In the genomic region with DNA sequence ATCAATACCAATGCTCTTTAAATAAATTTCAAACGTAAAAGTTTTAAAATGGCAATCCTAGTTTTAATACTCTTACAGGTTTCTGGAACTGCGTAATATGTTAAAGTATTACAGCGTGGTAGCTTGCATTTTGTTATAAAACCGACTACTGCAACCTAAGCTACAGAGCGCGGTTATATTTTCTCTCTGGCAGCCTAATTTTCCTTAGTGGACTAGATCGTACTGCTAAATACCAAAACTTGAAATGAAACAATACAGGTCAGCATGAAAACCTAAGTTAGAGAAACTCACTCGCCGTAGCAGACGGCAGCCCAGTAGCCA, we compare ENCODE assay signal across 8 cellular contexts. TPM values are rescaled to one million over a fixed set of nuclear protein-coding genes. Genes with fewer than 3 reads are reported as not detected.
DNase-seq lines count a peak whose midpoint lies in the region; ATAC-seq and TF ChIP-seq lines count a peak whose summit lies in the region.

No MANE protein-coding gene starts in this region.

- H3K4me3 ChIP-seq in iPS-18a (ENCODE audit: low read length), result peak overlapping the region; percentile 44

- H3K27ac ChIP-seq in H9 (ENCODE audit: insufficient read length, low read depth, low read length) (no peak overlapping the region), iPS-18a (ENCODE audit: low read length) (no peak overlapping the region)

- H3K27me3 Mint-ChIP-seq in H9 (ENCODE audit: low read depth), result peaks cover 81% of the 10 kb centered on the region
- H3K27me3 Mint-ChIP-seq in activated CD8-positive, alpha-beta T cell treated with anti-CD3 and anti-CD28 coated beads, Interleukin-2, amount 10 ng/mL, durations not matched to agents 7 days and 5 days (ENCODE audit: low read depth), result no peaks in the 10 kb centered on the region

- no peak overlapping the region for H3K4ac ChIP-seq in H9 (ENCODE audit: low read depth, low read length)

- no peak overlapping the region for H2BK5ac ChIP-seq in H9 (ENCODE audit: insufficient read length, low read length)

- H4K91ac ChIP-seq in H9 (ENCODE audit: insufficient read length, low read depth, low read length), result no peak overlapping the region

- no peak for ATAC-seq in activated CD8-positive, alpha-beta T cell treated with anti-CD3 and anti-CD28 coated beads, Interleukin-2, amount 10 ng/mL, durations not matched to agents 7 days and 5 days
- no peak for ATAC-seq in stimulated activated effector memory CD8-positive, alpha-beta T cell treated with anti-CD3 and anti-CD28 coated beads, Interleukin-12 subunit alpha, Interleukin-12 subunit beta, amount 100 ng/mL, for 72 hours
- ATAC-seq in HG03521 (IDR thresholded peaks at IDR 0.05; ENCODE audit: unreplicated experiment), result no peak
- ATAC-seq in GM21390 (IDR thresholded peaks at IDR 0.05; ENCODE audit: unreplicated experiment), result no peak

- H3K9me3 ChIP-seq in H9 (ENCODE audit: control insufficient read depth, low read depth, low read length), result no peaks in the 10 kb centered on the region
- H3K9me3 ChIP-seq in iPS-18a (ENCODE audit: control insufficient read depth, low read depth, low read length), result no peaks in the 10 kb centered on the region

- peaks cover 8% of the 10 kb centered on the region for H3K23me2 ChIP-seq in H9 (ENCODE audit: insufficient read length, low read depth, low read length, poor library complexity, severe bottlenecking)

- TF ChIP-seq CTCF in H9 (conservative IDR thresholded peaks at IDR 0.05), result no peak

- no peak overlapping the region for H3K23ac ChIP-seq in H9 (ENCODE audit: insufficient read length, low read depth, low read length)

- no peak overlapping the region for H3K56ac ChIP-seq in H9 (ENCODE audit: insufficient read length, low read depth, low read length)

- H2BK120ac ChIP-seq in H9 (ENCODE audit: low read depth, low read length, poor library complexity, severe bottlenecking), result no peak overlapping the region

- H3K27me3 ChIP-seq in H9 (ENCODE audit: insufficient read depth, low read length), result peaks cover 58% of the 10 kb centered on the region
- peaks cover 81% of the 10 kb centered on the region for H3K27me3 ChIP-seq in iPS-18a (ENCODE audit: control insufficient read depth, insufficient read depth, low read length)

- DNase-seq in H9 (no peak), midbrain (lab: John Stamatoyannopoulos, UW) (no peak)
- DNase-seq in activated CD8-positive, alpha-beta T cell treated with anti-CD3 and anti-CD28 coated beads, Interleukin-2, amount 10 ng/mL, durations not matched to agents 7 days and 5 days, result no peak
- DNase-seq in stimulated activated effector memory CD8-positive, alpha-beta T cell treated with anti-CD3 and anti-CD28 coated beads, Interleukin-12 subunit alpha, Interleukin-12 subunit beta, amount 100 ng/mL, for 72 hours (ENCODE audit: low spot score in 2 of 2), result no peak
- DNase-seq in activated CD4-positive, CD25-positive, alpha-beta regulatory T cell (lab: John Stamatoyannopoulos, UW), result no peak

- H2BK12ac ChIP-seq in H9 (ENCODE audit: insufficient read length, low read depth, low read length), result no peak overlapping the region

- CTCF ChIA-PET in activated CD8-positive, alpha-beta T cell treated with anti-CD3 and anti-CD28 coated beads, Interleukin-2, amount 10 ng/mL, durations not matched to agents 7 days and 5 days (lab: Charles Lee), result interaction anchor here (1.0 to 1.4 kb wide), 3 partner anchors 10 to 60 kb away, joined by 3 read pairs; no protein-coding TSS in a partner anchor

- no peak overlapping the region for H4K5ac ChIP-seq in H9 (ENCODE audit: insufficient read length, low read depth, low read length)

- no peak overlapping the region for H2AFZ ChIP-seq in H9 (ENCODE audit: low read length)

- no peaks in the 10 kb centered on the region for H4K20me1 ChIP-seq in H9 (ENCODE audit: control insufficient read depth, insufficient read depth, insufficient read length)

- POLR2A ChIA-PET in activated CD8-positive, alpha-beta T cell treated with anti-CD3 and anti-CD28 coated beads, Interleukin-2, amount 10 ng/mL, durations not matched to agents 7 days and 5 days (lab: Charles Lee), result no interaction called here

- H3K9ac ChIP-seq in H9 (ENCODE audit: extremely low read depth, insufficient read length, low read length), result no peak overlapping the region
- no peak overlapping the region for H3K9ac ChIP-seq in iPS-18a (ENCODE audit: low read length)

- H3K4me1 ChIP-seq in H9 (ENCODE audit: insufficient read depth, low read length) (no peaks in the 10 kb centered on the region), iPS-18a (ENCODE audit: control insufficient read depth, low read depth, low read length) (peaks cover 13% of the 10 kb centered on the region)

- H3K36me3 Mint-ChIP-seq in H9 (ENCODE audit: insufficient read depth in 1 of 3, low read depth in 3 of 3), result peaks cover 7 to 18% (median 9%) of the 10 kb centered on the region in 3 experiments
- H3K36me3 Mint-ChIP-seq in activated CD8-positive, alpha-beta T cell treated with anti-CD3 and anti-CD28 coated beads, Interleukin-2, amount 10 ng/mL, durations not matched to agents 7 days and 5 days (ENCODE audit: low read depth), result peaks cover 16% of the 10 kb centered on the region
- H3K36me3 Mint-ChIP-seq in stimulated activated effector memory CD8-positive, alpha-beta T cell treated with anti-CD3 and anti-CD28 coated beads, Interleukin-12 subunit alpha, Interleukin-12 subunit beta, amount 100 ng/mL, for 72 hours, result peaks cover 32% of the 10 kb centered on the region

- no peak overlapping the region for H4K8ac ChIP-seq in H9 (replicated peaks; ENCODE audit: insufficient read length, low read depth, low read length)

- no peak overlapping the region for H3K14ac ChIP-seq in H9 (ENCODE audit: insufficient read depth, low read length)

- no peak overlapping the region for H2BK20ac ChIP-seq in H9 (ENCODE audit: low read depth, low read length, poor library complexity, severe bottlenecking)

- peak overlapping the region; percentile 46 to 85 for H3K4me3 Mint-ChIP-seq in H9
- H3K4me3 Mint-ChIP-seq in activated CD8-positive, alpha-beta T cell treated with anti-CD3 and anti-CD28 coated beads, Interleukin-2, amount 10 ng/mL, durations not matched to agents 7 days and 5 days, result peak overlapping the region; percentile 85
- peak overlapping the region; percentile 87 for H3K4me3 Mint-ChIP-seq in stimulated activated effector memory CD8-positive, alpha-beta T cell treated with anti-CD3 and anti-CD28 coated beads, Interleukin-12 subunit alpha, Interleukin-12 subunit beta, amount 100 ng/mL, for 72 hours

- no peaks in the 10 kb centered on the region for H3K9me3 Mint-ChIP-seq in H9
- no peaks in the 10 kb centered on the region for H3K9me3 Mint-ChIP-seq in activated CD8-positive, alpha-beta T cell treated with anti-CD3 and anti-CD28 coated beads, Interleukin-2, amount 10 ng/mL, durations not matched to agents 7 days and 5 days (ENCODE audit: insufficient read depth)
- H3K9me3 Mint-ChIP-seq in stimulated activated effector memory CD8-positive, alpha-beta T cell treated with anti-CD3 and anti-CD28 coated beads, Interleukin-12 subunit alpha, Interleukin-12 subunit beta, amount 100 ng/mL, for 72 hours, result no peaks in the 10 kb centered on the region

- peak overlapping the region; percentile 13 for H3K4me2 ChIP-seq in H9 (ENCODE audit: insufficient read depth, insufficient read length, low read length)

- H3K18ac ChIP-seq in H9 (ENCODE audit: insufficient read length, low read depth, low read length), result no peak overlapping the region

- peak overlapping the region in 1 of 3 experiments; percentile 51; a peak in 1 of 7 replicates for H3K27ac Mint-ChIP-seq in H9
- H3K27ac Mint-ChIP-seq in activated CD8-positive, alpha-beta T cell treated with anti-CD3 and anti-CD28 coated beads, Interleukin-2, amount 10 ng/mL, durations not matched to agents 7 days and 5 days, result peak overlapping the region; percentile 84
- H3K27ac Mint-ChIP-seq in stimulated activated effector memory CD8-positive, alpha-beta T cell treated with anti-CD3 and anti-CD28 coated beads, Interleukin-12 subunit alpha, Interleukin-12 subunit beta, amount 100 ng/mL, for 72 hours, result peak overlapping the region; percentile 85

- WGBS in H9 (ENCODE audit: extremely low coverage, insufficient read length, low lambda C conversion rate), result no CpG with 5 or more reads among the region's 10 CpGs

- H3K79me1 ChIP-seq in H9 (ENCODE audit: insufficient read depth, low read depth, low read length, poor library complexity, severe bottlenecking), result no peaks in the 10 kb centered on the region

- H3K4me1 Mint-ChIP-seq in H9, result peaks cover 10 to 15% of the 10 kb centered on the region in 2 experiments
- H3K4me1 Mint-ChIP-seq in activated CD8-positive, alpha-beta T cell treated with anti-CD3 and anti-CD28 coated beads, Interleukin-2, amount 10 ng/mL, durations not matched to agents 7 days and 5 days (ENCODE audit: low read depth), result peaks cover 23% of the 10 kb centered on the region
- peaks cover 37% of the 10 kb centered on the region for H3K4me1 Mint-ChIP-seq in stimulated activated effector memory CD8-positive, alpha-beta T cell treated with anti-CD3 and anti-CD28 coated beads, Interleukin-12 subunit alpha, Interleukin-12 subunit beta, amount 100 ng/mL, for 72 hours

- H2AK5ac ChIP-seq in H9 (ENCODE audit: insufficient read length, low read length), result no peak overlapping the region

- H3T11ph ChIP-seq in H9 (ENCODE audit: low read length), result no peak overlapping the region

- H2BK15ac ChIP-seq in H9 (ENCODE audit: low read depth, low read length), result no peak overlapping the region

- H3K79me2 ChIP-seq in H9 (ENCODE audit: insufficient read depth, low read length), result no peaks in the 10 kb centered on the region

- peaks cover 4% of the 10 kb centered on the region for H3K36me3 ChIP-seq in iPS-18a (ENCODE audit: control insufficient read depth, low read depth, low read length)

RNA-seq across cellular contexts. Expression of gene CCDC92, which starts 1.2 kb away (rescaled TPM):
- total RNA-seq in H9 (2021), result 1.0 and 1.3 TPM in 2 replicates
- total RNA-seq in activated CD8-positive, alpha-beta T cell treated with anti-CD3 and anti-CD28 coated beads, Interleukin-2, amount 10 ng/mL, durations not matched to agents 7 days and 5 days, result 10 to 100 TPM; 14.8 to 16.2 TPM

RNA-seq across cellular contexts. Expression of gene ZNF664, which starts 1.6 kb away (rescaled TPM):
- total RNA-seq in H9 (2021), result 29.5 and 31.7 TPM in 2 replicates
- total RNA-seq in activated CD8-positive, alpha-beta T cell treated with anti-CD3 and anti-CD28 coated beads, Interleukin-2, amount 10 ng/mL, durations not matched to agents 7 days and 5 days, result 10 to 100 TPM; 39.8 to 41.4 TPM
